ENCODE assay signal across 8 cellular contexts in the genomic region with DNA sequence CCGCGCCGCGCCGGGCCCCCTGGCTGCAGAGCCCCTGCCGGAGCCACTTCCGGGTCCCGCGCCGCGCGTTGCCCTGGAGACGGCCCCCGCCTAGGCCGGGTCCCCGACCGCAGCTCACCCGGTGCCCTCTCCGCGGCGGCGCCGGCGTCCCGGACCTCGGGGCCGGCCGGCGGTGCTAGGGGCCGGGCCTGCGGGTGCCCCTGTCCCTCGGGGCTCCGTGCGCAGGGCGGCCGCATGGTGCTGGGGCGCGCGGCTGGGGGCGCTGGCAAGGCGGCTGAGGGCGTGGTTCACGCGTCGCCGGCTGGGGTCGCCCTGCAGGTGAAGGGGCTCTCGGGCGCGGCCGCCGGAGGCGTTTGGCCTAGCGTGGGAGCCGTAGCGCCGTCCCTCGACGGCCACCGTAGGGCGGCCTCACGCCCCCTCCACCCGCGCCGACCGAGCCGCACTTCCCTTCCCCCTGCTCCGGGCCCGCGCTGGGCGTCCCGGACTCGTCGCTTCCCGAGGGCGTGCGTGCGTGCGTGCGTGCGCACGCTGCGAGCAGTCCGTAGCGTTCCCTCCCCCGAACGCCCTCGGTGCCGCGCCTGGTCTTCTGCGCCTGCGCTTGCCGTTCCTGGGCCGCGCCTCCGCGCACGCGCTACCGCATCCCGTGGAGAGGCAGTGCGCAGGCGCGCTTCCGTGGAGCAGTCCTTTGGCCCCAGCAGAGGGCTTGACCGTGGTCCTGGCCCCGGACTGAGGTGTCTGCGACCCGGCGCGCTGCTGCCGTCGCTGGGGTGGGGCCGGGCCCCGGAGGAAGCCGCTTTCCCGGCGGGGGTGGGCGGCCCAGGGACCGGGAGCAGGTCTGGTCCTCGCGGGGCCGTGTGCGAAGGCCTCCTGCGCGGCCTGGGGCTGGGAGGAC. TPM values are rescaled to one million over a fixed set of nuclear protein-coding genes. Genes with fewer than 3 reads are reported as not detected.
DNase-seq lines count a peak whose midpoint lies in the region; ATAC-seq, FAIRE-seq and TF ChIP-seq lines count a peak whose summit lies in the region.

A gene with protein sequence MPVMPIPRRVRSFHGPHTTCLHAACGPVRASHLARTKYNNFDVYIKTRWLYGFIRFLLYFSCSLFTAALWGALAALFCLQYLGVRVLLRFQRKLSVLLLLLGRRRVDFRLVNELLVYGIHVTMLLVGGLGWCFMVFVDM (minus strand): TSS at position 509 of the 892 bp plus-strand sequence. CDS start 1,975 bp downstream, outside the sequence.

- peak within 1 kb of the TSS; percentile 94 for H3K27ac Mint-ChIP-seq in activated naive CD8-positive, alpha-beta T cell treated with anti-CD3 and anti-CD28 coated beads, Interleukin-2, amount 50 U/mL, for 24 hours

- peak within 1 kb of the TSS; percentile 74 for H3K4me3 ChIP-seq in cardiac muscle cell
- H3K4me3 ChIP-seq in parathyroid adenoma (ENCODE audit: low read depth, low read length), result peak within 1 kb of the TSS; percentile 69
- H3K4me3 ChIP-seq in tibial artery, result peak within 1 kb of the TSS; percentile 74 to 97

- peaks cover 6% of the 10 kb centered on the region for H3K36me3 Mint-ChIP-seq in activated naive CD8-positive, alpha-beta T cell treated with anti-CD3 and anti-CD28 coated beads, Interleukin-2, amount 50 U/mL, for 24 hours (ENCODE audit: low read depth)

- no peaks in the 10 kb centered on the region for H3K9me3 Mint-ChIP-seq in activated naive CD8-positive, alpha-beta T cell treated with anti-CD3 and anti-CD28 coated beads, Interleukin-2, amount 50 U/mL, for 24 hours

- DNase-seq in GM12891 (ENCODE audit: insufficient read length, low spot score) (peak; percentile 95), NCI-H1436 (lab: John Stamatoyannopoulos, UW) (peak; percentile 89), SW480 (ENCODE audit: low spot score) (peak; percentile 95), cardiac muscle cell (ENCODE audit: low read depth in 1 of 2, low spot score in 1 of 2) (peak; percentile 97 to 98), tibial artery (peak; percentile 92 to 98)
- peak; percentile 97 for DNase-seq in activated naive CD8-positive, alpha-beta T cell treated with anti-CD3 and anti-CD28 coated beads, Interleukin-2, amount 50 U/mL, for 24 hours

- peaks cover 17% of the 10 kb centered on the region for H3K4me1 Mint-ChIP-seq in activated naive CD8-positive, alpha-beta T cell treated with anti-CD3 and anti-CD28 coated beads, Interleukin-2, amount 50 U/mL, for 24 hours

- peak within 1 kb of the TSS; percentile 72 for H3K9ac ChIP-seq in parathyroid adenoma

- H3K27me3 ChIP-seq in cardiac muscle cell (peaks cover 3% of the 10 kb centered on the region), parathyroid adenoma (ENCODE audit: control insufficient read depth, insufficient read depth, low read length) (no peaks in the 10 kb centered on the region), tibial artery (peaks cover 0 to 2% of the 10 kb centered on the region in 2 donors)

- peak; percentile 85 for ATAC-seq in HG02798 (IDR thresholded peaks at IDR 0.05; ENCODE audit: poor library complexity, unreplicated experiment)
- ATAC-seq in activated naive CD8-positive, alpha-beta T cell treated with anti-CD3 and anti-CD28 coated beads, Interleukin-2, amount 50 U/mL, for 24 hours, result peak; percentile 87

- H3K79me2 ChIP-seq in parathyroid adenoma, result no peaks in the 10 kb centered on the region

- peak within 1 kb of the TSS; percentile 92 for H3K4me2 ChIP-seq in parathyroid adenoma (ENCODE audit: low read length)

- no peaks in the 10 kb centered on the region for H3K27me3 Mint-ChIP-seq in activated naive CD8-positive, alpha-beta T cell treated with anti-CD3 and anti-CD28 coated beads, Interleukin-2, amount 50 U/mL, for 24 hours

- intact Hi-C loops in tibial artery (cut with DNase I; ENCODE audit: low total_unique reads), result no loop called here

- peaks cover 13% of the 10 kb centered on the region for H3K4me1 ChIP-seq in cardiac muscle cell (ENCODE audit: low read depth)
- H3K4me1 ChIP-seq in parathyroid adenoma, result peaks cover 7% of the 10 kb centered on the region
- peaks cover 0 to 43% (median 24%) of the 10 kb centered on the region in 4 donors for H3K4me1 ChIP-seq in tibial artery

- H2AFZ ChIP-seq in parathyroid adenoma, result peak within 1 kb of the TSS; percentile 85

- TF ChIP-seq CTCF in cardiac muscle cell (IDR thresholded peaks at IDR 0.05; ENCODE audit: low read depth, low read length) (no peak), parathyroid adenoma (IDR thresholded peaks at IDR 0.05) (no peak), tibial artery (IDR thresholded peaks at IDR 0.05) (peak; percentile 13 to 14)

- H3K9me3 ChIP-seq in cardiac muscle cell (ENCODE audit: low read depth) (no peaks in the 10 kb centered on the region), parathyroid adenoma (ENCODE audit: control insufficient read depth, low read length) (no peaks in the 10 kb centered on the region), tibial artery (no peaks in the 10 kb centered on the region)

- peak; percentile 64 for TF ChIP-seq POLR2A in GM12891 (IDR thresholded peaks at IDR 0.05; ENCODE audit: low read depth, low read length)

- H3K27ac ChIP-seq in cardiac muscle cell, result peak within 1 kb of the TSS; percentile 92
- peak within 1 kb of the TSS; percentile 82 for H3K27ac ChIP-seq in parathyroid adenoma
- H3K27ac ChIP-seq in tibial artery, result peak within 1 kb of the TSS; percentile 96 to 98

- peak; percentile 100 for FAIRE-seq in GM12891 (lab: Jason Lieb, UNC)

- peaks cover 3% of the 10 kb centered on the region for H3K36me3 ChIP-seq in cardiac muscle cell
- no peaks in the 10 kb centered on the region for H3K36me3 ChIP-seq in parathyroid adenoma (ENCODE audit: control insufficient read depth, insufficient read depth, low read length)
- peaks cover 0 to 31% (median 19%) of the 10 kb centered on the region in 3 donors for H3K36me3 ChIP-seq in tibial artery

- H3K4me3 Mint-ChIP-seq in activated naive CD8-positive, alpha-beta T cell treated with anti-CD3 and anti-CD28 coated beads, Interleukin-2, amount 50 U/mL, for 24 hours, result peak within 1 kb of the TSS; percentile 87

TF ChIP-seq in GM12891, 5 proteins besides CTCF, POLR2A, EP300 and RAD21:
- no peak for TF ChIP-seq PAX5 (IDR thresholded peaks at IDR 0.05; ENCODE audit: insufficient read depth, low read length, severe bottlenecking)
- no peak for TF ChIP-seq POU2F2 (IDR thresholded peaks at IDR 0.05; ENCODE audit: low read depth, low read length)
- peak; percentile 65 for TF ChIP-seq SPI1 (IDR thresholded peaks at IDR 0.05; ENCODE audit: low read depth, low read length)
- TF ChIP-seq TAF1 (IDR thresholded peaks at IDR 0.05; ENCODE audit: low read depth, low read length), result 0 out of 2 replicates have a peak, but pooled peaks have one; percentile 15

RNA-seq across cellular contexts. Expression of the gene that starts here (rescaled TPM):
- 7.7 TPM for polyA plus RNA-seq in GM12891 (2012; ENCODE audit: low read depth, missing spikeins)
- 29.3 and 41.6 TPM in 2 replicates for total RNA-seq in cardiac muscle cell
- 25.6 and 27.0 TPM in 2 replicates for polyA plus RNA-seq in cardiac muscle cell

Comparison
In these comparisons a context has a peak if more than half of its experiments do, and no peak if none do; other contexts are left out.
1. Peak in every context shown above with its lines: DNase-seq, ATAC-seq, H3K4me3 ChIP-seq and H3K27ac ChIP-seq.
2. CTCF ChIP-seq: peak in tibial artery (2 of 2); none in cardiac muscle cell (single experiment) and parathyroid adenoma (single experiment).